1 cellular context compared by ENCODE assay signal in the genomic region with DNA sequence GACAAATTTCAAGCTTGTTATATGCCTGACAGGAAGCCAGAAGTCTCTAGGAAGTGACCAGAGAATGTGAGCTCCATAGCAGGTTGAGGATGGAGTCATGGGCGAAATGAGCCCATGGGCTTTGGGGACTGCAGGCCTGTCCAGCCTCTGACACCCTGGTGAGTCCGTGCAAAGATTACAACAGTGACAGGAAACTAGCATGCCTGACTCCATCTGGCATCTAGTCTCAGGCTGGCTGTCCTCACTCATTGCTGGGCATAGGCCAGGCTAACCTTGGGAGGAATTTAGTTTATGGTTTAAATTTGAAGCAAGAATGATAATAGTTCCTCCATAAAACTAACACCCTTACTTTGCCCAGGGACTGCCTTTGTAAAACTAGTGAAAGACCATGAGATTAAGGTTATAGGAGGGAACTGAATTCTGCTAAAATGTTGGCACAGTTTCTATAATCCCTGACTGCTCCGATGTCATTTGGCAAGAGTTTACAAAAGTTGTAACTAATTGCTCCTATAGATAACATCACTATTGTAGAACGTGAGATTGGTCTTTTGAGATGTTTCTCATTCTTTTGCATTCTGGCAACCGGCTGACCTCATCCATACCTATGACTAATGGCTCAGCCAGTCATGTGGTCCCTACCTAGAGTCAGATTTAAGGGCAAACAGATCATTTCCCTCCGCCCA.
A peak's percentile ranks its signal among the peaks of the same experiment; 100 is the strongest.
TF ChIP-seq lines count a peak whose summit lies in the region.

No MANE protein-coding gene starts in this region.

TF ChIP-seq in SK-N-SH, 30 proteins besides CTCF, POLR2A, EP300 and RAD21:
- TF ChIP-seq TCF12 (IDR thresholded peaks at IDR 0.05) (peak; percentile 56; the same call in 1 of the 2 replicates), FOSL2 (IDR thresholded peaks at IDR 0.05; ENCODE audit: borderline replicate concordance, low read depth) (peak; percentile 77; the same call in 1 of the 2 replicates), NFIC (IDR thresholded peaks at IDR 0.05; ENCODE audit: borderline replicate concordance) (peak; percentile 79), JUND (IDR thresholded peaks at IDR 0.05) (peak; percentile 79), TEAD4 (IDR thresholded peaks at IDR 0.05; ENCODE audit: borderline replicate concordance, insufficient read depth) (0 out of 2 replicates have a peak, but pooled peaks have one; percentile 57)
- TF ChIP-seq, protein P1, sequence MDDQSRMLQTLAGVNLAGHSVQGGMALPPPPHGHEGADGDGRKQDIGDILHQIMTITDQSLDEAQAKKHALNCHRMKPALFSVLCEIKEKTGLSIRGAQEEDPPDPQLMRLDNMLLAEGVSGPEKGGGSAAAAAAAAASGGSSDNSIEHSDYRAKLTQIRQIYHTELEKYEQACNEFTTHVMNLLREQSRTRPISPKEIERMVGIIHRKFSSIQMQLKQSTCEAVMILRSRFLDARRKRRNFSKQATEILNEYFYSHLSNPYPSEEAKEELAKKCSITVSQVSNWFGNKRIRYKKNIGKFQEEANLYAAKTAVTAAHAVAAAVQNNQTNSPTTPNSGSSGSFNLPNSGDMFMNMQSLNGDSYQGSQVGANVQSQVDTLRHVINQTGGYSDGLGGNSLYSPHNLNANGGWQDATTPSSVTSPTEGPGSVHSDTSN (IDR thresholded peaks at IDR 0.05) = peak; percentile 32
- TF ChIP-seq, protein P2, sequence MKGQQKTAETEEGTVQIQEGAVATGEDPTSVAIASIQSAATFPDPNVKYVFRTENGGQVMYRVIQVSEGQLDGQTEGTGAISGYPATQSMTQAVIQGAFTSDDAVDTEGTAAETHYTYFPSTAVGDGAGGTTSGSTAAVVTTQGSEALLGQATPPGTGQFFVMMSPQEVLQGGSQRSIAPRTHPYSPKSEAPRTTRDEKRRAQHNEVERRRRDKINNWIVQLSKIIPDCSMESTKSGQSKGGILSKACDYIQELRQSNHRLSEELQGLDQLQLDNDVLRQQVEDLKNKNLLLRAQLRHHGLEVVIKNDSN (IDR thresholded peaks at IDR 0.05; ENCODE audit: borderline replicate concordance, low read depth) = peak; percentile 72; the same call in 1 of the 2 replicates
